Comparison of ENCODE assay signal across 21 cellular contexts in the genomic region with DNA sequence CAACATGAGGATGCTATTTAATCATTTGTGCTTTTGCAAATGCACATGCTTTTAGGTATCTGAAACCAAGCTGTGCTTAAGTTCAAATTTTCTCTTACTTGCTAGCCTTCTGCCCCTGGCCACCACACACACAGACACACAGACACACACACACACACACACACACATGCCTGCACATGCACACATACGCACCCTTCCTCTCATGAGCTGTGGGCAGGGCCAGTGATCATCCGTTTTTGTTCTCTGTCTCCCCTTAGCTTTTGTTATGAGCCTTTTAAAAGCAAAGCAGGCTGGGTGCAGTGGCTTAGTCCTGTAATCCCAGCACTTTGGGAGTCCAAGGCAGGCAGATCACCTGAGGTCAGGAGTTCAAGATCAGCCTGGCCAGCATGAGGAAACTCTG. TPM values are rescaled to one million over a fixed set of nuclear protein-coding genes. Genes with fewer than 3 reads are reported as not detected.
DNase-seq lines count a peak whose midpoint lies in the region; ATAC-seq and TF ChIP-seq lines count a peak whose summit lies in the region.
"Had no signal": no experiment of that assay in that cellular context is flagged by ENCODE, and none has a peak within 500 bp of the region (broad histone marks: within the 10 kb centered on the region; RNA-seq: fewer than 3 reads in every experiment).

No MANE protein-coding gene starts in this region.

- no peaks in the 10 kb centered on the region for H3K9me3 ChIP-seq in HEK293 (ENCODE audit: control insufficient read depth, insufficient read depth, low read depth, low read length)
- no peaks in the 10 kb centered on the region for H3K9me3 ChIP-seq in osteoblast (ENCODE audit: low read depth, low read length)
- H3K9me3 ChIP-seq: neutrophil, Peyer's patch, testis had no signal

- H4K20me1 ChIP-seq in osteoblast (ENCODE audit: insufficient read depth, low read length): no peaks in the 10 kb centered on the region

- CTCF ChIA-PET in activated CD8-positive, alpha-beta memory T cell treated with anti-CD3 and anti-CD28 coated beads, Interleukin-2, amount 10 ng/mL, durations not matched to agents 7 days and 5 days (lab: Charles Lee): interaction anchor here (1.0 to 1.3 kb wide), 2 partner anchors 21 to 59 kb away, joined by 3 to 4 read pairs; no protein-coding TSS in a partner anchor
- CTCF ChIA-PET in HEK293 (lab: Yijun Ruan, JAX) (interaction anchor here (0.6 to 1.4 kb wide), 6 partner anchors 14 to 1068 kb away, joined by 3 to 10 read pairs (median 4); no protein-coding TSS in a partner anchor), WTC11 (lab: Charles Lee) (interaction anchor here (1.3 to 2.9 kb wide), 7 partner anchors 21 to 183 kb away, joined by 3 to 24 read pairs (median 6); partner anchors contain the start of gene RAB37)

- intact Hi-C loops in activated T-helper 1 cell treated with anti-CD3 and anti-CD28 coated beads, Interleukin-12 subunit alpha, Interleukin-12 subunit beta, Interleukin-2, Interleukin-4 antibody, amounts not matched to agents 30 ng/mL and 10 ng/mL and 1 ng/mL, durations not matched to agents 14 hours and 24 hours and 36 hours (cut with micrococcal nuclease): no loop called here

- H3K4me3 ChIP-seq in HEK293 (ENCODE audit: low read depth, low read length) (no peak overlapping the region), osteoblast (ENCODE audit: insufficient read depth, low read length) (no peak overlapping the region)
- H3K4me3 ChIP-seq: Peyer's patch, testis had no signal

- ATAC-seq in activated CD8-positive, alpha-beta memory T cell treated with anti-CD3 and anti-CD28 coated beads, Interleukin-2, amount 10 ng/mL, durations not matched to agents 7 days and 5 days: no peak
- 0 out of 2 replicates have a peak, but pooled peaks have one; percentile 18 for ATAC-seq in WTC11
- ATAC-seq in GM21723 (IDR thresholded peaks at IDR 0.05; ENCODE audit: unreplicated experiment): no peak
- ATAC-seq: left lobe of liver had no signal

- peaks cover 59% of the 10 kb centered on the region for H3K27me3 Mint-ChIP-seq in activated CD8-positive, alpha-beta memory T cell treated with anti-CD3 and anti-CD28 coated beads, Interleukin-2, amount 10 ng/mL, durations not matched to agents 7 days and 5 days
- H3K27me3 Mint-ChIP-seq in WTC11 (ENCODE audit: low read depth): peaks cover 23% of the 10 kb centered on the region
- peaks cover 26% of the 10 kb centered on the region for H3K27me3 Mint-ChIP-seq in activated T-helper 1 cell treated with anti-CD3 and anti-CD28 coated beads, Interleukin-12 subunit alpha, Interleukin-12 subunit beta, Interleukin-2, Interleukin-4 antibody, amounts not matched to agents 30 ng/mL and 10 ng/mL and 1 ng/mL, durations not matched to agents 14 hours and 24 hours and 36 hours (ENCODE audit: insufficient read depth)

- H3K4me1 Mint-ChIP-seq in activated CD8-positive, alpha-beta memory T cell treated with anti-CD3 and anti-CD28 coated beads, Interleukin-2, amount 10 ng/mL, durations not matched to agents 7 days and 5 days: peaks cover 8% of the 10 kb centered on the region
- H3K4me1 Mint-ChIP-seq in WTC11: peaks cover 17% of the 10 kb centered on the region
- H3K4me1 Mint-ChIP-seq in activated T-helper 1 cell treated with anti-CD3 and anti-CD28 coated beads, Interleukin-12 subunit alpha, Interleukin-12 subunit beta, Interleukin-2, Interleukin-4 antibody, amounts not matched to agents 30 ng/mL and 10 ng/mL and 1 ng/mL, durations not matched to agents 14 hours and 24 hours and 36 hours (ENCODE audit: low read depth): peaks cover 16% of the 10 kb centered on the region

- H3K9me3 Mint-ChIP-seq in activated CD8-positive, alpha-beta memory T cell treated with anti-CD3 and anti-CD28 coated beads, Interleukin-2, amount 10 ng/mL, durations not matched to agents 7 days and 5 days (ENCODE audit: low read depth): no peaks in the 10 kb centered on the region
- H3K9me3 Mint-ChIP-seq in WTC11: no peaks in the 10 kb centered on the region
- H3K9me3 Mint-ChIP-seq in activated T-helper 1 cell treated with anti-CD3 and anti-CD28 coated beads, Interleukin-12 subunit alpha, Interleukin-12 subunit beta, Interleukin-2, Interleukin-4 antibody, amounts not matched to agents 30 ng/mL and 10 ng/mL and 1 ng/mL, durations not matched to agents 14 hours and 24 hours and 36 hours: no peaks in the 10 kb centered on the region

- H3K4me1 ChIP-seq in HEK293 (ENCODE audit: control insufficient read depth, insufficient read depth, low read length): no peaks in the 10 kb centered on the region
- H3K4me1 ChIP-seq in osteoblast (ENCODE audit: insufficient read depth, low read length): no peaks in the 10 kb centered on the region
- H3K4me1 ChIP-seq: testis had no signal

- H3K79me2 ChIP-seq in osteoblast (ENCODE audit: insufficient read depth, low read length): no peaks in the 10 kb centered on the region

- H3K36me3 ChIP-seq in HEK293 (ENCODE audit: control insufficient read depth in 2 of 2, insufficient read depth in 1 of 2, low read length in 2 of 2) (no peaks in the 10 kb centered on the region), osteoblast (ENCODE audit: insufficient read depth, low read length) (no peaks in the 10 kb centered on the region)
- H3K36me3 ChIP-seq: neutrophil, Peyer's patch had no signal

- no peaks in the 10 kb centered on the region for H3K27me3 ChIP-seq in osteoblast (ENCODE audit: insufficient read depth, low read length)
- H3K27me3 ChIP-seq: Peyer's patch, testis had no signal

- POLR2A ChIA-PET in HEK293 (lab: Yijun Ruan, JAX): no interaction called here
- POLR2A ChIA-PET in WTC11 (lab: Charles Lee): no interaction called here

- H2AFZ ChIP-seq in osteoblast (ENCODE audit: low read length): no peak overlapping the region

- no peaks in the 10 kb centered on the region for H3K36me3 Mint-ChIP-seq in activated CD8-positive, alpha-beta memory T cell treated with anti-CD3 and anti-CD28 coated beads, Interleukin-2, amount 10 ng/mL, durations not matched to agents 7 days and 5 days
- H3K36me3 Mint-ChIP-seq in WTC11: no peaks in the 10 kb centered on the region
- H3K36me3 Mint-ChIP-seq in activated T-helper 1 cell treated with anti-CD3 and anti-CD28 coated beads, Interleukin-12 subunit alpha, Interleukin-12 subunit beta, Interleukin-2, Interleukin-4 antibody, amounts not matched to agents 30 ng/mL and 10 ng/mL and 1 ng/mL, durations not matched to agents 14 hours and 24 hours and 36 hours (ENCODE audit: low read depth): no peaks in the 10 kb centered on the region
- H3K36me3 Mint-ChIP-seq: activated naive CD8-positive, alpha-beta T cell had no signal

- no peak overlapping the region for H3K27ac Mint-ChIP-seq in activated CD8-positive, alpha-beta memory T cell treated with anti-CD3 and anti-CD28 coated beads, Interleukin-2, amount 10 ng/mL, durations not matched to agents 7 days and 5 days
- no peak overlapping the region for H3K27ac Mint-ChIP-seq in WTC11
- H3K27ac Mint-ChIP-seq in activated T-helper 1 cell treated with anti-CD3 and anti-CD28 coated beads, Interleukin-12 subunit alpha, Interleukin-12 subunit beta, Interleukin-2, Interleukin-4 antibody, amounts not matched to agents 30 ng/mL and 10 ng/mL and 1 ng/mL, durations not matched to agents 14 hours and 24 hours and 36 hours: no peak overlapping the region
- H3K27ac Mint-ChIP-seq: activated naive CD8-positive, alpha-beta T cell had no signal

- no peak overlapping the region for H3K4me3 Mint-ChIP-seq in activated CD8-positive, alpha-beta memory T cell treated with anti-CD3 and anti-CD28 coated beads, Interleukin-2, amount 10 ng/mL, durations not matched to agents 7 days and 5 days
- H3K4me3 Mint-ChIP-seq in WTC11: no peak overlapping the region
- H3K4me3 Mint-ChIP-seq in activated T-helper 1 cell treated with anti-CD3 and anti-CD28 coated beads, Interleukin-12 subunit alpha, Interleukin-12 subunit beta, Interleukin-2, Interleukin-4 antibody, amounts not matched to agents 30 ng/mL and 10 ng/mL and 1 ng/mL, durations not matched to agents 14 hours and 24 hours and 36 hours: no peak overlapping the region
- H3K4me3 Mint-ChIP-seq: activated naive CD8-positive, alpha-beta T cell had no signal

- peak; percentile 20 for DNase-seq in activated CD8-positive, alpha-beta memory T cell treated with anti-CD3 and anti-CD28 coated beads, Interleukin-2, amount 50 U/mL, for 48 hours
- no peak for DNase-seq in activated CD8-positive, alpha-beta memory T cell treated with anti-CD3 and anti-CD28 coated beads, Interleukin-2, amount 10 ng/mL, durations not matched to agents 7 days and 5 days
- no peak for DNase-seq in WTC11 (ENCODE audit: low spot score)
- DNase-seq in retina: peak; percentile 24
- DNase-seq in activated T-helper 1 cell treated with anti-CD3 and anti-CD28 coated beads, Interleukin-12 subunit alpha, Interleukin-12 subunit beta, Interleukin-2, Interleukin-4 antibody, amounts not matched to agents 30 ng/mL and 10 ng/mL and 1 ng/mL, durations not matched to agents 14 hours and 24 hours and 36 hours (ENCODE audit: low spot score): no peak
- DNase-seq in osteoblast (ENCODE audit: insufficient read length, low spot score, missing footprints): no peak
- DNase-seq: activated CD4-positive, alpha-beta T cell treated with anti-CD3 and anti-CD28 coated beads for 4 hours; head of caudate nucleus; NCI-H1092; Peyer's patch; T1000; testis had no signal

- H3K4me2 ChIP-seq in osteoblast (ENCODE audit: insufficient read depth, low read length): no peak overlapping the region

- H3K27ac ChIP-seq in HEK293 (ENCODE audit: extremely low read depth, low read depth, low read length) (no peak overlapping the region), osteoblast (ENCODE audit: low read depth, low read length) (no peak overlapping the region)
- H3K27ac ChIP-seq: testis had no signal

- TF ChIP-seq CTCF in HEK293 (tag by site-specific recombination; IDR thresholded peaks at IDR 0.05) (no peak), WTC11 (IDR thresholded peaks at IDR 0.05) (no peak), osteoblast (IDR thresholded peaks at IDR 0.05; ENCODE audit: extremely low read depth, low read depth, low read length) (no peak)

RNA-seq across cellular contexts. Expression of gene CD300LF, which starts 34.2 kb away (rescaled TPM):
- not detected for total RNA-seq in activated CD8-positive, alpha-beta memory T cell treated with anti-CD3 and anti-CD28 coated beads, Interleukin-2, amount 10 ng/mL, durations not matched to agents 7 days and 5 days
- not detected in 3 replicates for total RNA-seq in WTC11 (2021)
- not detected in 2 replicates for total RNA-seq in activated T-helper 1 cell treated with anti-CD3 and anti-CD28 coated beads, Interleukin-12 subunit alpha, Interleukin-12 subunit beta, Interleukin-2, Interleukin-4 antibody, amounts not matched to agents 30 ng/mL and 10 ng/mL and 1 ng/mL, durations not matched to agents 14 hours and 24 hours and 36 hours
- total RNA-seq in osteoblast: not detected in 2 replicates
- total RNA-seq: H4, left lobe of liver, LHCN-M2, renal cortical epithelial cell had no signal

RNA-seq across cellular contexts. Expression of gene CD300E, which starts 55.0 kb away (rescaled TPM):
- total RNA-seq in activated CD8-positive, alpha-beta memory T cell treated with anti-CD3 and anti-CD28 coated beads, Interleukin-2, amount 10 ng/mL, durations not matched to agents 7 days and 5 days: not detected
- total RNA-seq in WTC11 (2021) (not detected in 3 replicates), osteoblast (under 0.01 TPM in 1 of 2 replicates, not detected in the other)
- not detected in 2 replicates for total RNA-seq in activated T-helper 1 cell treated with anti-CD3 and anti-CD28 coated beads, Interleukin-12 subunit alpha, Interleukin-12 subunit beta, Interleukin-2, Interleukin-4 antibody, amounts not matched to agents 30 ng/mL and 10 ng/mL and 1 ng/mL, durations not matched to agents 14 hours and 24 hours and 36 hours
- total RNA-seq: H4, LHCN-M2, Peyer's patch, renal cortical epithelial cell, SK-MEL-5 had no signal

RNA-seq across cellular contexts. Expression of gene RAB37, which starts 58.5 kb away (rescaled TPM):
- 10 to 100 TPM; 36.7 to 51.7 TPM for total RNA-seq in activated CD8-positive, alpha-beta memory T cell treated with anti-CD3 and anti-CD28 coated beads, Interleukin-2, amount 10 ng/mL, durations not matched to agents 7 days and 5 days
- total RNA-seq in WTC11 (2021) (8.8 to 9.4 TPM (median 8.9 TPM) in 3 replicates), osteoblast (under 0.01 and 0.36 TPM in 2 replicates)
- total RNA-seq in activated T-helper 1 cell treated with anti-CD3 and anti-CD28 coated beads, Interleukin-12 subunit alpha, Interleukin-12 subunit beta, Interleukin-2, Interleukin-4 antibody, amounts not matched to agents 30 ng/mL and 10 ng/mL and 1 ng/mL, durations not matched to agents 14 hours and 24 hours and 36 hours: 6.0 and 6.1 TPM in 2 replicates
- total RNA-seq: H4 had no signal

Comparison
In these comparisons a context has a peak if more than half of its experiments do, and no peak if none do; other contexts are left out.
1. DNase-seq: peak in activated CD8-positive, alpha-beta memory T cell treated with anti-CD3 and anti-CD28 coated beads, Interleukin-2, amount 50 U/mL, for 48 hours (single experiment) and retina (single experiment); none in activated CD8-positive, alpha-beta memory T cell treated with anti-CD3 and anti-CD28 coated beads, Interleukin-2, amount 10 ng/mL, durations not matched to agents 7 days and 5 days (single experiment), WTC11 (single experiment), activated T-helper 1 cell treated with anti-CD3 and anti-CD28 coated beads, Interleukin-12 subunit alpha, Interleukin-12 subunit beta, Interleukin-2, Interleukin-4 antibody, amounts not matched to agents 30 ng/mL and 10 ng/mL and 1 ng/mL, durations not matched to agents 14 hours and 24 hours and 36 hours (single experiment) and osteoblast (single experiment).